ENCODE assay signal across 8 cellular contexts in the genomic region with DNA sequence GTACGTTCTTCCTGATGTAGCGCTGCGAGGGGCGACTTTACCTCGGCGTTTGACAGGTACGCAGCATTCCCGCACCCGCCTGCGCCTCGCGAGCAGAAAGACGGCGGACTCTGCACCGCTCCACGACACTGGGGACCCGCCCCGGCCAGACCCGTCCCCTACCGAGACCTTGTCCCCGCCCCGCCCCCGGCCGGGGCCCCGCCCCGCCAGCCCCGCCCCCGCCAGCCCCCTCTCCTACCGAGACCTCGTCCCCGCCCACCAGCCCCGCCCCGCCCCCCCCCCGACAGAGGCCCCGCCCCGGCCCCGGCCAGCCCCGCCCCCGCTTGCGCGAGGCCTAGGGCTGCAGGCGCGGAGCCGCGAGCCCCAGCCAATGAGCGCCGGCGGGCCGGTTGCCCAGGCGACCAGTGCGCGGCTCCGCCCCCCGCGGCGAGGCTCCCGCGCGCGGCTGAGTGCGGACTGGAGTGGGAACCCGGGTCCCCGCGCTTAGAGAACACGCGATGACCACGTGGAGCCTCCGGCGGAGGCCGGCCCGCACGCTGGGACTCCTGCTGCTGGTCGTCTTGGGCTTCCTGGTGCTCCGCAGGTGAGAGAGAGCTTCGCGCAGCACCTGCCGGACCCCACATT. TPM values are rescaled to one million over a fixed set of nuclear protein-coding genes. Genes with fewer than 3 reads are reported as not detected.
A peak's percentile ranks its signal among the peaks of the same experiment; 100 is the strongest.
DNase-seq lines count a peak whose midpoint lies in the region; ATAC-seq and TF ChIP-seq lines count a peak whose summit lies in the region.

A gene with protein sequence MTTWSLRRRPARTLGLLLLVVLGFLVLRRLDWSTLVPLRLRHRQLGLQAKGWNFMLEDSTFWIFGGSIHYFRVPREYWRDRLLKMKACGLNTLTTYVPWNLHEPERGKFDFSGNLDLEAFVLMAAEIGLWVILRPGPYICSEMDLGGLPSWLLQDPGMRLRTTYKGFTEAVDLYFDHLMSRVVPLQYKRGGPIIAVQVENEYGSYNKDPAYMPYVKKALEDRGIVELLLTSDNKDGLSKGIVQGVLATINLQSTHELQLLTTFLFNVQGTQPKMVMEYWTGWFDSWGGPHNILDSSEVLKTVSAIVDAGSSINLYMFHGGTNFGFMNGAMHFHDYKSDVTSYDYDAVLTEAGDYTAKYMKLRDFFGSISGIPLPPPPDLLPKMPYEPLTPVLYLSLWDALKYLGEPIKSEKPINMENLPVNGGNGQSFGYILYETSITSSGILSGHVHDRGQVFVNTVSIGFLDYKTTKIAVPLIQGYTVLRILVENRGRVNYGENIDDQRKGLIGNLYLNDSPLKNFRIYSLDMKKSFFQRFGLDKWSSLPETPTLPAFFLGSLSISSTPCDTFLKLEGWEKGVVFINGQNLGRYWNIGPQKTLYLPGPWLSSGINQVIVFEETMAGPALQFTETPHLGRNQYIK (plus strand): TSS at position 424 of the 624 bp plus-strand sequence. CDS start 74 bp downstream, at position 498.

- peaks cover 17% of the 10 kb centered on the region for H3K4me1 ChIP-seq in CD4-positive, CD25-positive, alpha-beta regulatory T cell (ENCODE audit: control insufficient read depth, insufficient read depth, low read length, poor library complexity, severe bottlenecking)
- peaks cover 0 to 8% of the 10 kb centered on the region in 2 donors for H3K4me1 ChIP-seq in ascending aorta
- no peaks in the 10 kb centered on the region for H3K4me1 ChIP-seq in iPS DF 6.9 (ENCODE audit: control insufficient read depth, insufficient read depth, low read length)
- H3K4me1 ChIP-seq in sigmoid colon, result peaks cover 0 to 37% (median 21%) of the 10 kb centered on the region in 4 donors

- H3K9me3 Mint-ChIP-seq in CD4-positive, CD25-positive, alpha-beta regulatory T cell, result peaks cover 0 to 2% (median 0%) of the 10 kb centered on the region in 7 donors
- H3K9me3 Mint-ChIP-seq in T-helper 1 cell treated with Interleukin-12 subunit alpha and Interleukin-12 subunit beta and Interleukin-4 antibody, amounts not matched to agents 30 μg/mL and 1 μg/mL, for 36 hours, result no peaks in the 10 kb centered on the region

- H3K27ac Mint-ChIP-seq in CD4-positive, CD25-positive, alpha-beta regulatory T cell, result peak within 1 kb of the TSS in 2 of 3 donors; percentile 53 to 83
- no peak within 1 kb of the TSS for H3K27ac Mint-ChIP-seq in T-helper 1 cell treated with Interleukin-12 subunit alpha and Interleukin-12 subunit beta and Interleukin-4 antibody, amounts not matched to agents 30 μg/mL and 1 μg/mL, for 36 hours

- no peaks in the 10 kb centered on the region for H3K36me3 ChIP-seq in CD4-positive, CD25-positive, alpha-beta regulatory T cell (ENCODE audit: control insufficient read depth, insufficient read depth, low read length)
- H3K36me3 ChIP-seq in ascending aorta (no peaks in the 10 kb centered on the region), iPS DF 6.9 (ENCODE audit: control insufficient read depth, insufficient read depth, low read length) (no peaks in the 10 kb centered on the region), sigmoid colon (no peaks in the 10 kb centered on the region)

- intact Hi-C loops in ascending aorta (cut with DNase I), result loop anchor here (2.0 to 5.0 kb wide), 4 partner anchors 79 to 364 kb away; a partner anchor contains a TSS
- intact Hi-C loops in sigmoid colon (cut with DNase I), result loop anchor here (5.0 kb wide), 2 partner anchors 54 to 79 kb away; a partner anchor contains a TSS

- peaks cover 14% of the 10 kb centered on the region for H3K27me3 ChIP-seq in CD4-positive, CD25-positive, alpha-beta regulatory T cell (ENCODE audit: control insufficient read depth, insufficient read depth, low read length)
- H3K27me3 ChIP-seq in ascending aorta, result no peaks in the 10 kb centered on the region
- no peaks in the 10 kb centered on the region; the same call in 1 of the 2 replicates for H3K27me3 ChIP-seq in iPS DF 6.9 (ENCODE audit: control insufficient read depth, insufficient read depth, low read length)
- H3K27me3 ChIP-seq in sigmoid colon, result no peaks in the 10 kb centered on the region

- peak; percentile 96 for ATAC-seq in CD4-positive, CD25-positive, alpha-beta regulatory T cell (ENCODE audit: low read depth in 2 of 2)
- peak; percentile 81 for ATAC-seq in GM21381 (IDR thresholded peaks at IDR 0.05; ENCODE audit: unreplicated experiment)
- ATAC-seq in HG02840 (IDR thresholded peaks at IDR 0.05; ENCODE audit: low FRiP score, unreplicated experiment), result no peak

- no peak for TF ChIP-seq EP300 in sigmoid colon (IDR thresholded peaks at IDR 0.05)

- peak; percentile 72 to 75 (median 75) for DNase-seq in CD4-positive, CD25-positive, alpha-beta regulatory T cell
- DNase-seq in KBM-7 (peak; percentile 76), ascending aorta (ENCODE audit: low spot score in 2 of 2) (peak in 1 of 2 donors; percentile 80), iPS DF 6.9 (ENCODE audit: low read depth, low spot score) (no peak), sigmoid colon (peak; percentile 89)

- TF ChIP-seq CTCF in ascending aorta (IDR thresholded peaks at IDR 0.05) (no peak), sigmoid colon (IDR thresholded peaks at IDR 0.05) (no peak)

- no CpG with 5 or more reads among the region's 77 CpGs for WGBS in iPS DF 6.9 (ENCODE audit: insufficient coverage, insufficient read length)
- 1% methylated on average over 77 of the region's 77 CpGs for WGBS in sigmoid colon, 2 donors

- peak within 1 kb of the TSS; percentile 73 for H3K4me3 ChIP-seq in CD4-positive, CD25-positive, alpha-beta regulatory T cell (ENCODE audit: low read depth, low read length)
- H3K4me3 ChIP-seq in ascending aorta, result peak within 1 kb of the TSS; percentile 58 to 61
- H3K4me3 ChIP-seq in iPS DF 6.9 (ENCODE audit: low read length), result peak within 1 kb of the TSS; percentile 58; the same call in 1 of the 2 replicates
- peak within 1 kb of the TSS; percentile 48 to 69 (median 58) for H3K4me3 ChIP-seq in sigmoid colon

- peak within 1 kb of the TSS; percentile 83 to 95 (median 90) for H3K4me3 Mint-ChIP-seq in CD4-positive, CD25-positive, alpha-beta regulatory T cell
- H3K4me3 Mint-ChIP-seq in T-helper 1 cell treated with Interleukin-12 subunit alpha and Interleukin-12 subunit beta and Interleukin-4 antibody, amounts not matched to agents 30 μg/mL and 1 μg/mL, for 36 hours, result peak within 1 kb of the TSS; percentile 76

- peak; percentile 47 to 58 for TF ChIP-seq POLR2A in sigmoid colon (IDR thresholded peaks at IDR 0.05)

- peaks cover 0 to 14% (median 5%) of the 10 kb centered on the region in 4 donors for H3K4me1 Mint-ChIP-seq in CD4-positive, CD25-positive, alpha-beta regulatory T cell
- H3K4me1 Mint-ChIP-seq in T-helper 1 cell treated with Interleukin-12 subunit alpha and Interleukin-12 subunit beta and Interleukin-4 antibody, amounts not matched to agents 30 μg/mL and 1 μg/mL, for 36 hours (ENCODE audit: low read depth), result peaks cover 17% of the 10 kb centered on the region

- H3K27ac ChIP-seq in CD4-positive, CD25-positive, alpha-beta regulatory T cell (ENCODE audit: insufficient read depth, low read length, poor library complexity, severe bottlenecking), result no peak within 1 kb of the TSS
- H3K27ac ChIP-seq in ascending aorta (no peak within 1 kb of the TSS), iPS DF 6.9 (ENCODE audit: low read length) (no peak within 1 kb of the TSS), sigmoid colon (peak within 1 kb of the TSS; percentile 68 to 77 (median 72))

- in situ Hi-C loops in KBM-7 (cut with MboI; ENCODE audit: low pct_unique_long_range_greater_than_20kb, low sequenced_read_pairs), result no loop called here

- no peaks in the 10 kb centered on the region for H3K9me3 ChIP-seq in CD4-positive, CD25-positive, alpha-beta regulatory T cell (ENCODE audit: control insufficient read depth in 2 of 2, low read length in 2 of 2)
- no peaks in the 10 kb centered on the region for H3K9me3 ChIP-seq in ascending aorta
- H3K9me3 ChIP-seq in iPS DF 6.9 (ENCODE audit: control insufficient read depth, insufficient read depth, low read length), result no peaks in the 10 kb centered on the region
- H3K9me3 ChIP-seq in sigmoid colon, result no peaks in the 10 kb centered on the region

- no peaks in the 10 kb centered on the region for H3K36me3 Mint-ChIP-seq in CD4-positive, CD25-positive, alpha-beta regulatory T cell
- H3K36me3 Mint-ChIP-seq in T-helper 1 cell treated with Interleukin-12 subunit alpha and Interleukin-12 subunit beta and Interleukin-4 antibody, amounts not matched to agents 30 μg/mL and 1 μg/mL, for 36 hours (ENCODE audit: low read depth), result no peaks in the 10 kb centered on the region

- H3K27me3 Mint-ChIP-seq in CD4-positive, CD25-positive, alpha-beta regulatory T cell, result peaks cover 38% of the 10 kb centered on the region
- H3K27me3 Mint-ChIP-seq in T-helper 1 cell treated with Interleukin-12 subunit alpha and Interleukin-12 subunit beta and Interleukin-4 antibody, amounts not matched to agents 30 μg/mL and 1 μg/mL, for 36 hours (ENCODE audit: low read depth), result peaks cover 54% of the 10 kb centered on the region

RNA-seq across cellular contexts. Expression of the gene that starts here (rescaled TPM):
- 0.54 TPM for total RNA-seq in CD4-positive, CD25-positive, alpha-beta regulatory T cell
- under 1 TPM in 3 of 4 donors, not detected in 1; 0.11 to 0.79 (median 0.53) TPM for polyA plus RNA-seq in CD4-positive, CD25-positive, alpha-beta regulatory T cell
- total RNA-seq in ascending aorta (1.7 TPM), sigmoid colon (100 to 1,000 TPM in 1 of 4 donors, 10 to 100 TPM in 3; 30.8 to 108 (median 51.0) TPM)
- polyA plus RNA-seq in sigmoid colon, result 10 to 100 TPM in 1 of 3 donors, 1 to 10 TPM in 2; 4.2 to 16.5 (median 6.0) TPM

Comparison
In these comparisons a context has a peak if more than half of its experiments do, and no peak if none do; other contexts are left out.
1. RNA of the gene that starts here (total RNA-seq): 30.8 to 108 TPM in sigmoid colon; 1.7 TPM in ascending aorta (single experiment) and 0.54 TPM in CD4-positive, CD25-positive, alpha-beta regulatory T cell (single experiment); every median in the first group is over 10 times any median in the second.
2. Peak in DNase-seq, ATAC-seq and H3K4me3 ChIP-seq in CD4-positive, CD25-positive, alpha-beta regulatory T cell; RNA of the gene not detected or under 1 TPM.
3. H3K27ac ChIP-seq: peak in sigmoid colon (4 of 4); none in CD4-positive, CD25-positive, alpha-beta regulatory T cell (single experiment), ascending aorta (0 of 2) and iPS DF 6.9 (single experiment).
4. Peak in every context shown above with its lines, with median percentiles within 50 percentile points of each other: H3K4me3 ChIP-seq.